Comparison of ENCODE assay signal across 10 cellular contexts in genomic region chr5:132260051-132260450, GRCh38. TPM values are rescaled to one million over a fixed set of nuclear protein-coding genes. Genes with fewer than 3 reads are reported as not detected.
DNase-seq lines count a peak whose midpoint lies in the region; ATAC-seq, FAIRE-seq and TF ChIP-seq lines count a peak whose summit lies in the region.
"Had no signal": no experiment of that assay in that cellular context is flagged by ENCODE, and none has a peak within 500 bp of the region (broad histone marks: within the 10 kb centered on the region; RNA-seq: fewer than 3 reads in every experiment).

No MANE protein-coding gene starts in this region.

- no TSS peak for BruUV-seq in PC-9 (replicated peaks; lab: Mats Ljungman, UMichigan)

- no peaks in the 10 kb centered on the region for H3K9me3 Mint-ChIP-seq in nephron progenitor cell
- no peaks in the 10 kb centered on the region for H3K9me3 Mint-ChIP-seq in natural killer cell treated with Interleukin-12 subunit alpha and Interleukin-12 subunit beta and Interleukin-15 and Interleukin-18, amount 100 ng/mL, for 72 hours

- H3K27ac ChIP-seq in A549 (peak overlapping the region; percentile 16 to 33; a peak in 4 of 6 replicates), PC-9 (no peak overlapping the region)

- H2AFZ ChIP-seq in PC-9, result no peak overlapping the region

- no peaks in the 10 kb centered on the region; the same call in 1 of the 2 replicates for H3F3A ChIP-seq in PC-9 (ENCODE audit: insufficient read depth, low read depth)

- H3K4me3 Mint-ChIP-seq in nephron progenitor cell, result peak overlapping the region; percentile 8
- H3K4me3 Mint-ChIP-seq in natural killer cell treated with Interleukin-12 subunit alpha and Interleukin-12 subunit beta and Interleukin-15 and Interleukin-18, amount 100 ng/mL, for 72 hours, result no peak overlapping the region

- DNase-seq in A549 (ENCODE audit: low read depth in 1 of 2, low spot score in 1 of 2), result no peak
- DNase-seq in PC-9, result peak in 1 of 2 experiments; percentile 42
- DNase-seq in dermis blood vessel endothelial cell, result peak; percentile 56
- DNase-seq in nephron progenitor cell, result no peak
- DNase-seq in natural killer cell treated with Interleukin-12 subunit alpha and Interleukin-12 subunit beta and Interleukin-15 and Interleukin-18, amount 100 ng/mL, for 72 hours (ENCODE audit: low spot score), result no peak
- DNase-seq in GM13977 (ENCODE audit: low spot score), result no peak
- no peak for DNase-seq in cerebellar cortex (ENCODE audit: low spot score)
- DNase-seq: T-helper 9 cell had no signal

- H3K36me3 ChIP-seq in PC-9 (ENCODE audit: low read depth), result no peaks in the 10 kb centered on the region

- CTCF ChIA-PET in A549 (lab: Yijun Ruan, JAX), result interaction anchor here (1.2 to 6.2 kb wide), 4 partner anchors 10 to 81 kb away, joined by 3 to 63 read pairs (median 14); no protein-coding TSS in a partner anchor
- CTCF ChIA-PET in PC-9 (lab: Charles Lee), result interaction anchor here (0.7 kb wide), 1 partner anchor 22 kb away, joined by 3 read pairs; no protein-coding TSS in a partner anchor

- 0 out of 6 replicates have a peak, but pooled peaks of 1 of the 2 experiments have one; percentile 3 for ATAC-seq in A549
- ATAC-seq in natural killer cell treated with Interleukin-12 subunit alpha and Interleukin-12 subunit beta and Interleukin-15 and Interleukin-18, amount 100 ng/mL, for 72 hours, result no peak
- no peak for ATAC-seq in GM18907 (IDR thresholded peaks at IDR 0.05; ENCODE audit: unreplicated experiment)

- no peaks in the 10 kb centered on the region for H3K9me2 ChIP-seq in PC-9 (ENCODE audit: insufficient read depth)

- H3K4me2 ChIP-seq in A549 (peak overlapping the region; percentile 4; the same call in 1 of the 3 replicates), PC-9 (peak overlapping the region; percentile 20; the same call in 1 of the 2 replicates)

- TF ChIP-seq EP300 in A549 (IDR thresholded peaks at IDR 0.05), result no peak

- no peak for FAIRE-seq in A549 (lab: Jason Lieb, UNC)

- no peak overlapping the region for H3K4me3 ChIP-seq in A549
- no peak overlapping the region for H3K4me3 ChIP-seq in PC-9

- TF ChIP-seq CTCF in A549 (IDR thresholded peaks at IDR 0.05) (no peak), PC-9 (conservative IDR thresholded peaks at IDR 0.05) (no peak), nephron progenitor cell (IDR thresholded peaks at IDR 0.05) (no peak), GM13977 (IDR thresholded peaks at IDR 0.05; ENCODE audit: extremely low read depth, insufficient read depth, missing control alignments) (no peak)

- H3K4me1 Mint-ChIP-seq in nephron progenitor cell, result peaks cover 61% of the 10 kb centered on the region
- peaks cover 0 to 8% of the 10 kb centered on the region in 2 donors for H3K4me1 Mint-ChIP-seq in natural killer cell treated with Interleukin-12 subunit alpha and Interleukin-12 subunit beta and Interleukin-15 and Interleukin-18, amount 100 ng/mL, for 72 hours (ENCODE audit: low read depth in 2 of 2)

- in situ Hi-C loops in GM13977 (cut with MboI; ENCODE audit: low pct_unique_long_range_greater_than_20kb, low sequenced_read_pairs, unreplicated experiment), result no loop called here

- peaks cover 9% of the 10 kb centered on the region for H3K27me3 Mint-ChIP-seq in nephron progenitor cell (ENCODE audit: low read depth, poor library complexity)
- H3K27me3 Mint-ChIP-seq in natural killer cell treated with Interleukin-12 subunit alpha and Interleukin-12 subunit beta and Interleukin-15 and Interleukin-18, amount 100 ng/mL, for 72 hours, result peaks cover 11% of the 10 kb centered on the region in 2 donors

- no peak for TF ChIP-seq POLR2A in A549 (IDR thresholded peaks at IDR 0.05; ENCODE audit: low read length)

- POLR2A ChIA-PET in A549 (lab: Yijun Ruan, JAX), result interaction anchor here (1.2 kb wide), 1 partner anchor 9 kb away, joined by 3 read pairs; no protein-coding TSS in a partner anchor
- POLR2A ChIA-PET in PC-9 (lab: Charles Lee; ENCODE audit: unreplicated experiment), result interaction anchor here (0.5 kb wide), 1 partner anchor 229 kb away, joined by 3 read pairs; no protein-coding TSS in a partner anchor

- H3K79me2 ChIP-seq in PC-9 (ENCODE audit: low read depth), result no peaks in the 10 kb centered on the region

- intact Hi-C loops in PC-9 (cut with micrococcal nuclease; ENCODE audit: unreplicated experiment), result no loop called here

- H3K36me3 Mint-ChIP-seq in nephron progenitor cell (ENCODE audit: low read depth), result peaks cover 5% of the 10 kb centered on the region
- no peaks in the 10 kb centered on the region for H3K36me3 Mint-ChIP-seq in natural killer cell treated with Interleukin-12 subunit alpha and Interleukin-12 subunit beta and Interleukin-15 and Interleukin-18, amount 100 ng/mL, for 72 hours

- H3K9me3 ChIP-seq in A549 (no peaks in the 10 kb centered on the region), PC-9 (ENCODE audit: insufficient read depth, low read depth) (no peaks in the 10 kb centered on the region)
- H3K9me3 ChIP-seq: Caco-2 had no signal

- H4K20me1 ChIP-seq in PC-9 (ENCODE audit: insufficient read depth), result no peaks in the 10 kb centered on the region

- H3K4me1 ChIP-seq in A549 (peaks cover 36% of the 10 kb centered on the region), PC-9 (replicated peaks; ENCODE audit: insufficient read depth) (peaks cover 37% of the 10 kb centered on the region)
- H3K4me1 ChIP-seq: Caco-2 had no signal

- H3K27ac Mint-ChIP-seq in nephron progenitor cell, result no peak overlapping the region
- no peak overlapping the region for H3K27ac Mint-ChIP-seq in natural killer cell treated with Interleukin-12 subunit alpha and Interleukin-12 subunit beta and Interleukin-15 and Interleukin-18, amount 100 ng/mL, for 72 hours

- TF ChIP-seq RAD21 in A549 (conservative IDR thresholded peaks at IDR 0.05 in 1 of 2, IDR thresholded peaks at IDR 0.05 in 1 of 2), result no peak

- WGBS in A549 (ENCODE audit: missing lambda C conversion rate), result 69% methylated on average over 6 of the region's 6 CpGs

- 0 out of 2 replicates have a peak, but pooled peaks cover 3% of the 10 kb centered on the region for H3K27me3 ChIP-seq in PC-9 (ENCODE audit: insufficient read depth, low read depth)

TF ChIP-seq in A549, 52 proteins besides CTCF, POLR2A, EP300 and RAD21:
- no peak for TF ChIP-seq HDAC2 (IDR thresholded peaks at IDR 0.05)

RNA-seq across cellular contexts. Expression of gene PDLIM4, which starts 2.6 kb away (rescaled TPM):
- polyA plus RNA-seq in A549 (2011; rRNA removed), result not detected in 2 replicates
- 0.07 and 0.09 TPM in 2 replicates for polyA plus RNA-seq in A549 (2012; cell fraction: cytosol; rRNA removed)
- 0.42 and 0.56 TPM in 2 replicates for polyA plus RNA-seq in A549 (2012; cell fraction: nucleus; rRNA removed)
- 0.09 to 0.28 TPM (median 0.20 TPM) in 3 replicates for polyA plus RNA-seq in A549 (2017; fragmentation: RNase III; extraction: RNeasy Plus Mini Kit Qiagen cat#74134 plus additional on column Dnase treatment)
- polyA minus RNA-seq in A549 (2011; rRNA and poly(A)+ RNA removed), result 0.39 TPM in 1 of 2 replicates, not detected in the other
- 35.8 and 47.2 TPM in 2 replicates for total RNA-seq in PC-9 (2021)
- total RNA-seq in dermis blood vessel endothelial cell, result 31.0 and 51.6 TPM in 2 replicates
- not detected for total RNA-seq in natural killer cell treated with Interleukin-12 subunit alpha and Interleukin-12 subunit beta and Interleukin-15 and Interleukin-18, amount 100 ng/mL, for 72 hours
- total RNA-seq: Caco-2 had no signal

RNA-seq across cellular contexts. Expression of gene P4HA2, which starts 32.4 kb away (rescaled TPM):
- polyA plus RNA-seq in A549 (2011; rRNA removed), result 45.0 and 64.9 TPM in 2 replicates
- 26.4 and 29.2 TPM in 2 replicates for polyA plus RNA-seq in A549 (2012; cell fraction: cytosol; rRNA removed)
- polyA plus RNA-seq in A549 (2012; cell fraction: nucleus; rRNA removed), result 49.6 and 58.3 TPM in 2 replicates
- 35.1 to 40.3 TPM (median 36.4 TPM) in 3 replicates for polyA plus RNA-seq in A549 (2017; fragmentation: RNase III; extraction: RNeasy Plus Mini Kit Qiagen cat#74134 plus additional on column Dnase treatment)
- polyA minus RNA-seq in A549 (2011; rRNA and poly(A)+ RNA removed), result 53.0 and 67.7 TPM in 2 replicates
- total RNA-seq in PC-9 (2021), result 21.7 and 24.0 TPM in 2 replicates
- total RNA-seq in dermis blood vessel endothelial cell, result 55.7 and 62.8 TPM in 2 replicates
- total RNA-seq in natural killer cell treated with Interleukin-12 subunit alpha and Interleukin-12 subunit beta and Interleukin-15 and Interleukin-18, amount 100 ng/mL, for 72 hours, result 10 to 100 TPM in 1 of 2 donors, 1 to 10 TPM in 1; 5.5 to 20.1 TPM

RNA-seq across cellular contexts. Expression of gene SLC22A4, which starts 34.1 kb away (rescaled TPM):
- polyA plus RNA-seq in A549 (2011; rRNA removed) (4.1 and 4.6 TPM in 2 replicates), A549 (2017; fragmentation: RNase III; extraction: RNeasy Plus Mini Kit Qiagen cat#74134 plus additional on column Dnase treatment) (3.2 to 4.2 TPM (median 3.6 TPM) in 3 replicates)
- 2.1 and 3.2 TPM in 2 replicates for polyA plus RNA-seq in A549 (2012; cell fraction: cytosol; rRNA removed)
- polyA plus RNA-seq in A549 (2012; cell fraction: nucleus; rRNA removed), result 8.2 and 10.1 TPM in 2 replicates
- 5.6 and 6.8 TPM in 2 replicates for polyA minus RNA-seq in A549 (2011; rRNA and poly(A)+ RNA removed)
- total RNA-seq in PC-9 (2021) (4.2 and 4.9 TPM in 2 replicates), dermis blood vessel endothelial cell (4.7 and 4.8 TPM in 2 replicates)
- 1 to 10 TPM in 1 of 2 donors, under 1 TPM in 1; 0.93 to 2.5 TPM for total RNA-seq in natural killer cell treated with Interleukin-12 subunit alpha and Interleukin-12 subunit beta and Interleukin-15 and Interleukin-18, amount 100 ng/mL, for 72 hours

Comparison
In these comparisons a context has a peak if more than half of its experiments do, and no peak if none do; other contexts are left out.
1. RNA of gene PDLIM4, which starts 2.6 kb away (total RNA-seq): 35.8 to 47.2 TPM in PC-9 and 31.0 to 51.6 TPM in dermis blood vessel endothelial cell; not detected in natural killer cell treated with Interleukin-12 subunit alpha and Interleukin-12 subunit beta and Interleukin-15 and Interleukin-18, amount 100 ng/mL, for 72 hours; every median in the first group is over 10 times any median in the second.